Comparison of ENCODE assay signal across 1 cellular context in genomic region chr1:225428066-225428878, GRCh38.
TF ChIP-seq lines count a peak whose summit lies in the region.

No MANE protein-coding gene starts in this region.

TF ChIP-seq in HepG2, 621 proteins besides CTCF, POLR2A, EP300 and RAD21 (continued from another document and continues in another):
- TF ChIP-seq ATF3 (CRISPR knock-in tag; IDR thresholded peaks at IDR 0.05) (no peak), DMAP1 (CRISPR knock-in tag; IDR thresholded peaks at IDR 0.05) (peak; percentile 73; the same call in 1 of the 2 replicates), ZNF224 (CRISPR knock-in tag; IDR thresholded peaks at IDR 0.05) (0 out of 2 replicates have a peak, but pooled peaks have one; percentile 81), NFE2L1 (CRISPR knock-in tag; IDR thresholded peaks at IDR 0.05; ENCODE audit: borderline replicate concordance) (peak; percentile 77; the same call in 1 of the 2 replicates), ZNF354B (CRISPR knock-in tag; IDR thresholded peaks at IDR 0.05) (no peak), ZMYM2 (CRISPR knock-in tag; IDR thresholded peaks at IDR 0.05) (no peak), ZBTB26 (CRISPR knock-in tag; IDR thresholded peaks at IDR 0.05; ENCODE audit: borderline replicate concordance) (no peak), ZNF589 (CRISPR knock-in tag; conservative IDR thresholded peaks at IDR 0.05) (peak; percentile 67; the same call in 1 of the 2 replicates), MAFK (conservative IDR thresholded peaks at IDR 0.05 in 1 of 2, IDR thresholded peaks at IDR 0.05 in 1 of 2; ENCODE audit: low read length in 2 of 2) (peak; percentile 99 to 100), TFDP2 (CRISPR knock-in tag; IDR thresholded peaks at IDR 0.05) (peak; percentile 90), ZNF770 (CRISPR knock-in tag; IDR thresholded peaks at IDR 0.05) (no peak), MXD3 (CRISPR knock-in tag; IDR thresholded peaks at IDR 0.05) (peak; percentile 86), IKZF5 (CRISPR knock-in tag; IDR thresholded peaks at IDR 0.05) (peak; percentile 70; the same call in 1 of the 2 replicates), RCOR2 (CRISPR knock-in tag; IDR thresholded peaks at IDR 0.05) (no peak), CREM (IDR thresholded peaks at IDR 0.05) (0 out of 2 replicates have a peak, but pooled peaks have one; percentile 25), CREM (CRISPR knock-in tag; IDR thresholded peaks at IDR 0.05) (no peak), ZNF607 (CRISPR knock-in tag; IDR thresholded peaks at IDR 0.05; ENCODE audit: borderline replicate concordance) (peak; percentile 73), NCOA1 (CRISPR knock-in tag; IDR thresholded peaks at IDR 0.05) (no peak), ZNF616 (CRISPR knock-in tag; IDR thresholded peaks at IDR 0.05; ENCODE audit: low read depth) (no peak), SRY (CRISPR knock-in tag; IDR thresholded peaks at IDR 0.05) (peak; percentile 36; the same call in 1 of the 2 replicates), BCL6 (CRISPR knock-in tag; IDR thresholded peaks at IDR 0.05) (peak; percentile 7; the same call in 1 of the 2 replicates), SRSF1 (optimal IDR thresholded peaks at IDR 0.05; ENCODE audit: low read depth, low read length) (no peak), PAXIP1 (CRISPR knock-in tag; conservative IDR thresholded peaks at IDR 0.05) (0 out of 2 replicates have a peak, but pooled peaks have one; percentile 12), GABPB1 (CRISPR knock-in tag; IDR thresholded peaks at IDR 0.05) (peak; percentile 67; the same call in 1 of the 2 replicates), KLF12 (CRISPR knock-in tag; IDR thresholded peaks at IDR 0.05; ENCODE audit: borderline replicate concordance) (0 out of 2 replicates have a peak, but pooled peaks have one; percentile 10), TBX2 (CRISPR knock-in tag; IDR thresholded peaks at IDR 0.05; ENCODE audit: borderline replicate concordance) (peak; percentile 44; the same call in 1 of the 2 replicates), SMYD3 (CRISPR knock-in tag; IDR thresholded peaks at IDR 0.05) (no peak), TEAD2 (CRISPR knock-in tag; IDR thresholded peaks at IDR 0.05) (no peak), ZNF672 (CRISPR knock-in tag; IDR thresholded peaks at IDR 0.05) (no peak), ZNF44 (CRISPR knock-in tag; IDR thresholded peaks at IDR 0.05) (no peak), TERF1 (CRISPR knock-in tag; IDR thresholded peaks at IDR 0.05) (no peak), RFX3 (CRISPR knock-in tag; IDR thresholded peaks at IDR 0.05) (no peak), ZFP82 (CRISPR knock-in tag; IDR thresholded peaks at IDR 0.05; ENCODE audit: borderline replicate concordance) (no peak), ZNF737 (CRISPR knock-in tag; IDR thresholded peaks at IDR 0.05; ENCODE audit: borderline replicate concordance) (no peak), MED1 (CRISPR knock-in tag; IDR thresholded peaks at IDR 0.05) (peak; percentile 60), ZNF709 (CRISPR knock-in tag; IDR thresholded peaks at IDR 0.05) (peak; percentile 77; the same call in 1 of the 2 replicates), KLF16 (CRISPR knock-in tag; IDR thresholded peaks at IDR 0.05) (peak in 1 of 2 experiments; percentile 76; a peak in 1 of 4 replicates), ZNF772 (CRISPR knock-in tag; IDR thresholded peaks at IDR 0.05) (peak; percentile 78; the same call in 1 of the 2 replicates), WIZ (CRISPR knock-in tag; IDR thresholded peaks at IDR 0.05) (no peak), ZNF574 (CRISPR knock-in tag; IDR thresholded peaks at IDR 0.05) (peak; percentile 41; the same call in 1 of the 2 replicates), ZNF747 (CRISPR knock-in tag; IDR thresholded peaks at IDR 0.05; ENCODE audit: borderline replicate concordance) (0 out of 2 replicates have a peak, but pooled peaks have one; percentile 19), ZSCAN22 (CRISPR knock-in tag; IDR thresholded peaks at IDR 0.05) (no peak), ZNF12 (CRISPR knock-in tag; IDR thresholded peaks at IDR 0.05) (peak; percentile 33; the same call in 1 of the 2 replicates), ZSCAN30 (CRISPR knock-in tag; IDR thresholded peaks at IDR 0.05) (no peak), HDAC1 (CRISPR knock-in tag; IDR thresholded peaks at IDR 0.05) (peak; percentile 55), ARHGAP35 (CRISPR knock-in tag; IDR thresholded peaks at IDR 0.05; ENCODE audit: borderline replicate concordance) (no peak), NRL (CRISPR knock-in tag; IDR thresholded peaks at IDR 0.05; ENCODE audit: borderline replicate concordance) (peak; percentile 94), ZNF788 (CRISPR knock-in tag; IDR thresholded peaks at IDR 0.05; ENCODE audit: borderline replicate concordance) (peak; percentile 43; the same call in 1 of the 2 replicates), GRHL1 (CRISPR knock-in tag; conservative IDR thresholded peaks at IDR 0.05) (no peak), ZC3H4 (CRISPR knock-in tag; IDR thresholded peaks at IDR 0.05; ENCODE audit: borderline replicate concordance) (peak; percentile 81; the same call in 1 of the 2 replicates), HIVEP1 (CRISPR knock-in tag; IDR thresholded peaks at IDR 0.05) (no peak), ZNF264 (CRISPR knock-in tag; IDR thresholded peaks at IDR 0.05) (no peak), AGO2 (optimal IDR thresholded peaks at IDR 0.05; ENCODE audit: low read depth, low read length) (no peak), ZNF549 (CRISPR knock-in tag; IDR thresholded peaks at IDR 0.05) (no peak)
